13 cellular contexts compared by ENCODE assay signal in the genomic region with DNA sequence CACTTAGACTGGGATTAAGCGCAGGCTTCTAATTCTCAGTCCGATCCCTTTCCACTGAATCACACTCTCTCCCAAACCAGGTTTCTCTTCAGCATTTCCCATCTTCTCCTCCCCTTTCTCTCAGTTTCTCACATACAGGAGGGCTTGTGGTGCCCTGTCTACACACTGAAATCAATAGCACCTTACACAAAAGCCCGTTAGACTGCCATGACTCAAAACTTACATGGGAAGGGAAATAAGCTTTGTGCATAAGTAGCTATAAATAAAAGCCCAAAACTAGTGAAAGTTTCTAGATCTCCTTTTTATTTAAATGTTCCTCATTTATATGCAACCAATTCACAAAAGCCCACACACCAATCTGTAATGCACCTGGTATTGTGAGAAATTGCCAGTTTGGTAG.
"Had no signal": no experiment of that assay in that cellular context is flagged by ENCODE, and none has a peak within 500 bp of the region (broad histone marks: within the 10 kb centered on the region; RNA-seq: fewer than 3 reads in every experiment).

No MANE protein-coding gene starts in this region.

- DNase-seq: activated CD4-positive, alpha-beta memory T cell treated with anti-CD3 and anti-CD28 coated beads for 36 hours; activated T-cell treated with anti-CD3 and anti-CD28 coated beads, Interleukin-2, amount 50 U/mL, for 24 hours; amniotic stem cell; effector CD4-positive, alpha-beta T cell; esophagus squamous epithelium; left lung; mammary epithelial cell; naive thymus-derived CD4-positive, alpha-beta T cell; ovary; right lobe of liver had no signal

- H3K36me3 Mint-ChIP-seq: activated CD4-positive, alpha-beta memory T cell treated with anti-CD3 and anti-CD28 coated beads for 36 hours; activated naive CD4-positive, alpha-beta T cell treated with anti-CD3 and anti-CD28 coated beads, Interleukin-2, amount 50 U/mL, for 24 hours; naive thymus-derived CD4-positive, alpha-beta T cell had no signal

- H3K4me2 ChIP-seq: smooth muscle cell had no signal

- H3K9me3 ChIP-seq: esophagus squamous epithelium, left lung, ovary, right lobe of liver had no signal

- H3K27me3 ChIP-seq: esophagus squamous epithelium, left lung, ovary, right lobe of liver had no signal

- H3K27ac ChIP-seq: esophagus squamous epithelium, left lung, ovary, right lobe of liver, VCaP had no signal

- H3K4me3 Mint-ChIP-seq: activated CD4-positive, alpha-beta memory T cell treated with anti-CD3 and anti-CD28 coated beads for 36 hours; activated naive CD4-positive, alpha-beta T cell treated with anti-CD3 and anti-CD28 coated beads, Interleukin-2, amount 50 U/mL, for 24 hours; activated T-cell treated with anti-CD3 and anti-CD28 coated beads, Interleukin-2, amount 50 U/mL, for 24 hours; naive thymus-derived CD4-positive, alpha-beta T cell had no signal

- H3K27ac Mint-ChIP-seq: activated CD4-positive, alpha-beta memory T cell treated with anti-CD3 and anti-CD28 coated beads for 36 hours; activated naive CD4-positive, alpha-beta T cell treated with anti-CD3 and anti-CD28 coated beads, Interleukin-2, amount 50 U/mL, for 24 hours; activated T-cell treated with anti-CD3 and anti-CD28 coated beads, Interleukin-2, amount 50 U/mL, for 24 hours; naive thymus-derived CD4-positive, alpha-beta T cell had no signal

- H3K4me3 ChIP-seq: esophagus squamous epithelium, left lung, ovary, right lobe of liver, smooth muscle cell had no signal

- H3K36me3 ChIP-seq: esophagus squamous epithelium, left lung, ovary, right lobe of liver had no signal

- H3K27me3 Mint-ChIP-seq: activated CD4-positive, alpha-beta memory T cell treated with anti-CD3 and anti-CD28 coated beads for 36 hours; activated naive CD4-positive, alpha-beta T cell treated with anti-CD3 and anti-CD28 coated beads, Interleukin-2, amount 50 U/mL, for 24 hours; activated T-cell treated with anti-CD3 and anti-CD28 coated beads, Interleukin-2, amount 50 U/mL, for 24 hours; naive thymus-derived CD4-positive, alpha-beta T cell had no signal

- ATAC-seq: left lung; naive thymus-derived CD4-positive, alpha-beta T cell; right lobe of liver had no signal

- H3K4me1 ChIP-seq: right lobe of liver had no signal

- H3K9me3 Mint-ChIP-seq: activated CD4-positive, alpha-beta memory T cell treated with anti-CD3 and anti-CD28 coated beads for 36 hours; activated naive CD4-positive, alpha-beta T cell treated with anti-CD3 and anti-CD28 coated beads, Interleukin-2, amount 50 U/mL, for 24 hours; activated T-cell treated with anti-CD3 and anti-CD28 coated beads, Interleukin-2, amount 50 U/mL, for 24 hours had no signal

- H3K4me1 Mint-ChIP-seq: activated naive CD4-positive, alpha-beta T cell treated with anti-CD3 and anti-CD28 coated beads, Interleukin-2, amount 50 U/mL, for 24 hours; naive thymus-derived CD4-positive, alpha-beta T cell had no signal
